ENCODE assay signal across 10 cellular contexts in genomic region chr12:110107369-110108281, GRCh38. TPM values are rescaled to one million over a fixed set of nuclear protein-coding genes. Genes with fewer than 3 reads are reported as not detected.
DNase-seq lines count a peak whose midpoint lies in the region; ATAC-seq, FAIRE-seq and TF ChIP-seq lines count a peak whose summit lies in the region.
"Had no signal": no experiment of that assay in that cellular context is flagged by ENCODE, and none has a peak within 500 bp of the region (broad histone marks: within the 10 kb centered on the region; RNA-seq: fewer than 3 reads in every experiment).

No MANE protein-coding gene starts in this region.

- DNase-seq in HCT116 (ENCODE audit: low read depth, low spot score) (no peak), brain pericyte (ENCODE audit: low read depth, low spot score) (peak; percentile 76), kidney (peak; percentile 86), suprapubic skin (ENCODE audit: low spot score in 2 of 2) (no peak), G401 (ENCODE audit: low spot score) (no peak), iPS-NIHi7 (ENCODE audit: extremely low spot score) (no peak)
- DNase-seq in stimulated activated CD4-positive, alpha-beta T cell treated with anti-CD3 and anti-CD28 coated beads, Interleukin-4, amount 100 ng/mL, for 24 hours = no peak
- DNase-seq: natural killer cell had no signal

- peak overlapping the region; percentile 54 for H2AFZ ChIP-seq in HCT116 (ENCODE audit: low read depth, low read length, poor library complexity, severe bottlenecking)

- H3K27me3 ChIP-seq in HCT116 (ENCODE audit: insufficient read depth, low read length) = no peaks in the 10 kb centered on the region
- no peaks in the 10 kb centered on the region for H3K27me3 ChIP-seq in suprapubic skin

- H4K20me1 ChIP-seq in HCT116 (ENCODE audit: insufficient read depth) = no peaks in the 10 kb centered on the region

- in situ Hi-C loops in G401 (cut with HindIII; ENCODE audit: low sequenced_read_pairs) = no loop called here

- H3K9me3 ChIP-seq in HCT116 (ENCODE audit: control insufficient read depth in 1 of 2, insufficient read depth in 1 of 2, low read depth in 1 of 2, low read length in 2 of 2) (no peaks in the 10 kb centered on the region), kidney (ENCODE audit: control insufficient read depth in 1 of 2, low read length in 2 of 2) (no peaks in the 10 kb centered on the region), suprapubic skin (no peaks in the 10 kb centered on the region)

- TF ChIP-seq CTCF in HCT116 (IDR thresholded peaks at IDR 0.05 in 2 of 3, conservative IDR thresholded peaks at IDR 0.05 in 1 of 3; ENCODE audit: borderline replicate concordance in 1 of 3, insufficient read depth in 1 of 3, low read depth in 2 of 3, low read length in 2 of 3) = no peak
- no peak for TF ChIP-seq CTCF in kidney (IDR thresholded peaks at IDR 0.05; ENCODE audit: borderline replicate concordance, extremely low read depth, insufficient read depth)
- TF ChIP-seq CTCF in suprapubic skin (IDR thresholded peaks at IDR 0.05) = no peak

- FAIRE-seq in kidney (lab: Jason Lieb, UNC) = no peak
- FAIRE-seq: colon had no signal

- no peak overlapping the region for H3K4me2 ChIP-seq in HCT116 (ENCODE audit: low read length)

- intact Hi-C loops in HCT116 (cut with micrococcal nuclease) = no loop called here
- intact Hi-C loops in kidney (cut with DNase I) = no loop called here

- no TSS peak for BruUV-seq in HCT116 (replicated peaks; lab: Mats Ljungman, UMichigan)

- H3K4me1 ChIP-seq in HCT116 (ENCODE audit: control insufficient read depth in 1 of 2, insufficient read depth in 2 of 2, low read length in 2 of 2) (no peaks in the 10 kb centered on the region), kidney (ENCODE audit: control insufficient read depth in 1 of 2, insufficient read depth in 1 of 2, low read depth in 1 of 2, low read length in 2 of 2) (peaks cover 7 to 9% of the 10 kb centered on the region in 2 donors), suprapubic skin (peaks cover 32% of the 10 kb centered on the region)

- no peak for TF ChIP-seq RAD21 in HCT116 (IDR thresholded peaks at IDR 0.05; ENCODE audit: low read depth)

- H3K36me3 ChIP-seq in HCT116 (ENCODE audit: control insufficient read depth in 1 of 2, insufficient read depth in 2 of 2, low read length in 2 of 2) = no peaks in the 10 kb centered on the region
- no peaks in the 10 kb centered on the region for H3K36me3 ChIP-seq in kidney (ENCODE audit: control insufficient read depth in 1 of 2, insufficient read depth in 2 of 2, low read length in 2 of 2)
- H3K36me3 ChIP-seq in suprapubic skin = no peaks in the 10 kb centered on the region

- CTCF ChIA-PET in HCT116 (lab: Charles Lee) = no interaction called here

- no peak for TF ChIP-seq POLR2A in HCT116 (IDR thresholded peaks at IDR 0.05; ENCODE audit: borderline replicate concordance, extremely low read depth, insufficient read depth, insufficient read length)
- TF ChIP-seq POLR2A in suprapubic skin (IDR thresholded peaks at IDR 0.05) = no peak

- H3K9ac ChIP-seq in HCT116 (ENCODE audit: low read length) (no peak overlapping the region), kidney (ENCODE audit: low read length in 2 of 2) (no peak overlapping the region)

- ATAC-seq in HCT116 = no peak
- ATAC-seq in HG02840 (IDR thresholded peaks at IDR 0.05; ENCODE audit: low FRiP score, unreplicated experiment) = no peak
- ATAC-seq: natural killer cell had no signal

- no peak for TF ChIP-seq EP300 in suprapubic skin (IDR thresholded peaks at IDR 0.05)

- no peak overlapping the region for H3K27ac ChIP-seq in HCT116 (ENCODE audit: low read depth, low read length)
- peak overlapping the region; percentile 55 to 92 for H3K27ac ChIP-seq in kidney (ENCODE audit: low read depth in 2 of 2, low read length in 2 of 2)
- peak overlapping the region; percentile 44 for H3K27ac ChIP-seq in suprapubic skin

- RAD21 ChIA-PET in HCT116 (lab: Charles Lee; ENCODE audit: low non-redundant PET in 1 of 2, low total read pairs in 2 of 2, uncharacterized antibody in 2 of 2, unreplicated experiment in 2 of 2) = no interaction called here

- POLR2A ChIA-PET in HCT116 (lab: Charles Lee) = no interaction called here

- H3K9me2 ChIP-seq in HCT116 (ENCODE audit: insufficient read depth) = no peaks in the 10 kb centered on the region

- 76% methylated on average over 14 of the region's 14 CpGs for WGBS in suprapubic skin

- no peak overlapping the region for H3K4me3 ChIP-seq in HCT116 (replicated peaks in 1 of 2; ENCODE audit: low read depth in 1 of 2, low read length in 2 of 2)
- H3K4me3 ChIP-seq in kidney (ENCODE audit: low read length in 2 of 2) = no peak overlapping the region
- no peak overlapping the region for H3K4me3 ChIP-seq in suprapubic skin

- no peaks in the 10 kb centered on the region for H3K79me2 ChIP-seq in HCT116 (ENCODE audit: insufficient read depth, low read length)

TF ChIP-seq in HCT116, 20 proteins besides CTCF, POLR2A, EP300 and RAD21:
- TF ChIP-seq ELF1 (IDR thresholded peaks at IDR 0.05; ENCODE audit: borderline replicate concordance, low read depth) (no peak), ATF3 (IDR thresholded peaks at IDR 0.05) (no peak), EZH2phosphoT487 (IDR thresholded peaks at IDR 0.05; ENCODE audit: borderline replicate concordance) (no peak), SIN3A (IDR thresholded peaks at IDR 0.05; ENCODE audit: low read depth) (no peak), CEBPB (IDR thresholded peaks at IDR 0.05; ENCODE audit: low read depth) (no peak), EZH2 (IDR thresholded peaks at IDR 0.05) (no peak)
- TF ChIP-seq, protein P1, sequence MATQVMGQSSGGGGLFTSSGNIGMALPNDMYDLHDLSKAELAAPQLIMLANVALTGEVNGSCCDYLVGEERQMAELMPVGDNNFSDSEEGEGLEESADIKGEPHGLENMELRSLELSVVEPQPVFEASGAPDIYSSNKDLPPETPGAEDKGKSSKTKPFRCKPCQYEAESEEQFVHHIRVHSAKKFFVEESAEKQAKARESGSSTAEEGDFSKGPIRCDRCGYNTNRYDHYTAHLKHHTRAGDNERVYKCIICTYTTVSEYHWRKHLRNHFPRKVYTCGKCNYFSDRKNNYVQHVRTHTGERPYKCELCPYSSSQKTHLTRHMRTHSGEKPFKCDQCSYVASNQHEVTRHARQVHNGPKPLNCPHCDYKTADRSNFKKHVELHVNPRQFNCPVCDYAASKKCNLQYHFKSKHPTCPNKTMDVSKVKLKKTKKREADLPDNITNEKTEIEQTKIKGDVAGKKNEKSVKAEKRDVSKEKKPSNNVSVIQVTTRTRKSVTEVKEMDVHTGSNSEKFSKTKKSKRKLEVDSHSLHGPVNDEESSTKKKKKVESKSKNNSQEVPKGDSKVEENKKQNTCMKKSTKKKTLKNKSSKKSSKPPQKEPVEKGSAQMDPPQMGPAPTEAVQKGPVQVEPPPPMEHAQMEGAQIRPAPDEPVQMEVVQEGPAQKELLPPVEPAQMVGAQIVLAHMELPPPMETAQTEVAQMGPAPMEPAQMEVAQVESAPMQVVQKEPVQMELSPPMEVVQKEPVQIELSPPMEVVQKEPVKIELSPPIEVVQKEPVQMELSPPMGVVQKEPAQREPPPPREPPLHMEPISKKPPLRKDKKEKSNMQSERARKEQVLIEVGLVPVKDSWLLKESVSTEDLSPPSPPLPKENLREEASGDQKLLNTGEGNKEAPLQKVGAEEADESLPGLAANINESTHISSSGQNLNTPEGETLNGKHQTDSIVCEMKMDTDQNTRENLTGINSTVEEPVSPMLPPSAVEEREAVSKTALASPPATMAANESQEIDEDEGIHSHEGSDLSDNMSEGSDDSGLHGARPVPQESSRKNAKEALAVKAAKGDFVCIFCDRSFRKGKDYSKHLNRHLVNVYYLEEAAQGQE (IDR thresholded peaks at IDR 0.05; ENCODE audit: low read depth) = no peak

RNA-seq across cellular contexts. Expression of gene IFT81, which starts 16.5 kb away (rescaled TPM):
- total RNA-seq in HCT116 (2021; ENCODE audit: unreplicated experiment) (9.0 TPM), kidney (16.6 TPM), suprapubic skin (10 to 100 TPM in 1 of 4 donors, 1 to 10 TPM in 3; 4.8 to 15.5 (median 5.3) TPM)
- 1.8 and 3.5 TPM in 2 replicates for polyA plus RNA-seq in HCT116 (2012)
- polyA plus RNA-seq in kidney (ENCODE audit: insufficient read depth, low read depth, low replicate concordance) = 6.5 TPM
- total RNA-seq in G401 (2014; rRNA removed; shearing (Covaris generic)) = 15.3 and 36.1 TPM in 2 replicates

RNA-seq across cellular contexts. Expression of gene C12orf76, which starts 59.3 kb away (rescaled TPM):
- 10.1 TPM for total RNA-seq in HCT116 (2021; ENCODE audit: unreplicated experiment)
- polyA plus RNA-seq in HCT116 (2012) = 9.1 and 12.4 TPM in 2 replicates
- total RNA-seq in kidney = 14.6 TPM
- 15.8 TPM for polyA plus RNA-seq in kidney (ENCODE audit: insufficient read depth, low read depth, low replicate concordance)
- 10 to 100 TPM in 3 of 4 donors, 1 to 10 TPM in 1; 7.9 to 16.2 (median 10.6) TPM for total RNA-seq in suprapubic skin
- total RNA-seq in G401 (2014; rRNA removed; shearing (Covaris generic)) = 17.3 and 20.5 TPM in 2 replicates

Comparison
In these comparisons a context has a peak if more than half of its experiments do, and no peak if none do; other contexts are left out.
1. DNase-seq: peak in brain pericyte (single experiment) and kidney (single experiment); none in HCT116 (single experiment), suprapubic skin (0 of 2), stimulated activated CD4-positive, alpha-beta T cell treated with anti-CD3 and anti-CD28 coated beads, Interleukin-4, amount 100 ng/mL, for 24 hours (single experiment), G401 (single experiment) and iPS-NIHi7 (single experiment).